23 cellular contexts compared by ENCODE assay signal in the genomic region with DNA sequence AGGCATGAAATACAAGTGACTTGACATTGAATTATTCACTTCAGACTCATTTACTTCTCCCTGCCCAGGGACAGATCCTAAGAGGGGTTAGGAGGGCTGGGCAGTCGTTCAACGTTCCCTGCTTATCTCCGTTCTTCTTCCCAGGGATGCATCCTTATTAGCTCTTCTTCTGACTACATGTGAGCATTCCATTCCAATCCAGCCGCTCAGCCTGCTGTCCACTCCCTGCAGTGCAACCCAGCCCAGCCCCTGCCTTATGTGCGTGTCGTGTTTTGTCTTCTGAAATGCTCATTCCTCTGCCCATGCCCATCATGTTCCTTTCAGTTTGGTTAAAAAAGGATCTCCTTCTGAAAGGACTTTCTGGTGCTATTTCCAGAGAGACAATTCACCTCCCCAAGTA.
"Had no signal": no experiment of that assay in that cellular context is flagged by ENCODE, and none has a peak within 500 bp of the region (broad histone marks: within the 10 kb centered on the region; RNA-seq: fewer than 3 reads in every experiment).

No MANE protein-coding gene starts in this region.

- H3K36me3 Mint-ChIP-seq: immature natural killer cell; natural killer cell treated with Interleukin-12 subunit alpha and Interleukin-12 subunit beta and Interleukin-15 and Interleukin-18, amount 100 ng/mL, for 72 hours; stimulated activated memory B cell treated with anti-CD40 and anti-IgM and Interleukin-4, amounts not matched to agents 10 μg/mL and 1 μg/mL and 100 μg/mL, for 72 hours had no signal

- H3K4me3 Mint-ChIP-seq: endodermal cell; immature natural killer cell; natural killer cell treated with Interleukin-12 subunit alpha and Interleukin-12 subunit beta and Interleukin-15 and Interleukin-18, amount 100 ng/mL, for 72 hours; stimulated activated memory B cell treated with anti-CD40 and anti-IgM and Interleukin-4, amounts not matched to agents 10 μg/mL and 1 μg/mL and 100 μg/mL, for 72 hours; stimulated activated naive CD8-positive, alpha-beta T cell treated with anti-CD3 and anti-CD28 coated beads, Interleukin-15, Interleukin-2, amounts not matched to agents 100 ng/mL and 50 ng/mL, for 24 hours had no signal

- H3K27ac Mint-ChIP-seq: endodermal cell; immature natural killer cell; natural killer cell treated with Interleukin-12 subunit alpha and Interleukin-12 subunit beta and Interleukin-15 and Interleukin-18, amount 100 ng/mL, for 72 hours; progenitor cell of endocrine pancreas; stimulated activated memory B cell treated with anti-CD40 and anti-IgM and Interleukin-4, amounts not matched to agents 10 μg/mL and 1 μg/mL and 100 μg/mL, for 72 hours; stimulated activated naive CD8-positive, alpha-beta T cell treated with anti-CD3 and anti-CD28 coated beads, Interleukin-15, Interleukin-2, amounts not matched to agents 100 ng/mL and 50 ng/mL, for 24 hours had no signal

- H3K9me3 Mint-ChIP-seq: endodermal cell; natural killer cell treated with Interleukin-12 subunit alpha and Interleukin-12 subunit beta and Interleukin-15 and Interleukin-18, amount 100 ng/mL, for 72 hours; stimulated activated memory B cell treated with anti-CD40 and anti-IgM and Interleukin-4, amounts not matched to agents 10 μg/mL and 1 μg/mL and 100 μg/mL, for 72 hours; stimulated activated naive CD8-positive, alpha-beta T cell treated with anti-CD3 and anti-CD28 coated beads, Interleukin-15, Interleukin-2, amounts not matched to agents 100 ng/mL and 50 ng/mL, for 24 hours had no signal

- H3K4me1 ChIP-seq: foreskin keratinocyte, pancreas, right lobe of liver, spleen, upper lobe of left lung, uterus had no signal

- H3K36me3 ChIP-seq: pancreas, right lobe of liver, spleen, tibial artery, upper lobe of left lung, uterus had no signal

- H3K4me1 Mint-ChIP-seq: endodermal cell; immature natural killer cell; stimulated activated memory B cell treated with anti-CD40 and anti-IgM and Interleukin-4, amounts not matched to agents 10 μg/mL and 1 μg/mL and 100 μg/mL, for 72 hours had no signal

- H3K27me3 ChIP-seq: pancreas, right lobe of liver, tibial artery, upper lobe of left lung, uterus had no signal

- H3K4me3 ChIP-seq: coronary artery, pancreas, right lobe of liver, spleen, tibial artery, upper lobe of left lung, uterus had no signal

- H3K9me3 ChIP-seq: pancreas, right lobe of liver, spleen, tibial artery, upper lobe of left lung, uterus had no signal

- ATAC-seq: foreskin keratinocyte; left colon; pancreas; right lobe of liver; stimulated activated memory B cell treated with anti-CD40 and anti-IgM and Interleukin-4, amounts not matched to agents 10 μg/mL and 1 μg/mL and 100 μg/mL, for 72 hours had no signal

- DNase-seq: effector CD4-positive, alpha-beta T cell; endodermal cell; erythroblast; foreskin keratinocyte; immature natural killer cell; kidney; left colon; mammary epithelial cell; occipital lobe; pancreas; right lobe of liver; spleen; stimulated activated CD4-positive, alpha-beta T cell treated with anti-CD3 and anti-CD28 coated beads, Interleukin-15, amount 100 ng/mL, for 24 hours; stimulated activated CD4-positive, alpha-beta T cell treated with anti-CD3 and anti-CD28 coated beads, Interleukin-1b, Interleukin-23, amount 100 ng/mL, for 48 hours; stimulated activated CD4-positive, alpha-beta T cell treated with anti-CD3 and anti-CD28 coated beads, Interleukin-4, amount 100 ng/mL, for 24 hours; tibial artery; upper lobe of left lung; uterus had no signal

- H3K27ac ChIP-seq: coronary artery, foreskin keratinocyte, pancreas, right lobe of liver, spleen, tibial artery, upper lobe of left lung, uterus had no signal

- H3K27me3 Mint-ChIP-seq: natural killer cell treated with Interleukin-12 subunit alpha and Interleukin-12 subunit beta and Interleukin-15 and Interleukin-18, amount 100 ng/mL, for 72 hours; stimulated activated memory B cell treated with anti-CD40 and anti-IgM and Interleukin-4, amounts not matched to agents 10 μg/mL and 1 μg/mL and 100 μg/mL, for 72 hours; stimulated activated naive CD8-positive, alpha-beta T cell treated with anti-CD3 and anti-CD28 coated beads, Interleukin-15, Interleukin-2, amounts not matched to agents 100 ng/mL and 50 ng/mL, for 24 hours had no signal
